Comparison of ENCODE assay signal across 19 cellular contexts in genomic region chr12:5923043-5923605, GRCh38. TPM values are rescaled to one million over a fixed set of nuclear protein-coding genes. Genes with fewer than 3 reads are reported as not detected.
"Had no signal": no experiment of that assay in that cellular context is flagged by ENCODE, and none has a peak within 500 bp of the region (broad histone marks: within the 10 kb centered on the region; RNA-seq: fewer than 3 reads in every experiment).

No MANE protein-coding gene starts in this region.

- H3K27me3 Mint-ChIP-seq: activated CD4-positive, alpha-beta T cell treated with anti-CD3 and anti-CD28 coated beads, Interleukin-2, amount 10 ng/mL, durations not matched to agents 7 days and 5 days; activated naive CD4-positive, alpha-beta T cell treated with anti-CD3 and anti-CD28 coated beads, Interleukin-2, amount 10 ng/mL, durations not matched to agents 7 days and 5 days had no signal

- H3K36me3 ChIP-seq: breast epithelium, esophagus squamous epithelium, ovary, thyroid gland had no signal

- DNase-seq: activated CD4-positive, alpha-beta T cell treated with anti-CD3 and anti-CD28 coated beads, Interleukin-2, amount 10 ng/mL, durations not matched to agents 7 days and 5 days; activated CD8-positive, alpha-beta memory T cell treated with anti-CD3 and anti-CD28 coated beads, Interleukin-2, amount 50 U/mL, for 4 hours; activated naive CD4-positive, alpha-beta T cell treated with anti-CD3 and anti-CD28 coated beads, Interleukin-2, amount 10 ng/mL, durations not matched to agents 7 days and 5 days; activated naive CD8-positive, alpha-beta T cell treated with anti-CD3 and anti-CD28 coated beads, Interleukin-2, amount 50 U/mL, for 24 hours; activated T-cell treated with anti-CD3 and anti-CD28 coated beads, Interleukin-2, amount 50 U/mL, for 4 hours; cerebellar nuclear complex; effector memory CD4-positive, alpha-beta T cell; esophagus squamous epithelium; naive B cell; ovary; spleen; stimulated activated naive B cell treated with anti-CD40 and anti-IgM and Interleukin-4, amounts not matched to agents 10 μg/mL and 1 μg/mL and 100 μg/mL, for 72 hours; thyroid gland had no signal

- H3K27me3 ChIP-seq: breast epithelium, ovary, thyroid gland had no signal

- H3K4me3 Mint-ChIP-seq: activated CD4-positive, alpha-beta T cell treated with anti-CD3 and anti-CD28 coated beads, Interleukin-2, amount 10 ng/mL, durations not matched to agents 7 days and 5 days; activated naive CD4-positive, alpha-beta T cell treated with anti-CD3 and anti-CD28 coated beads, Interleukin-2, amount 10 ng/mL, durations not matched to agents 7 days and 5 days; activated naive CD8-positive, alpha-beta T cell treated with anti-CD3 and anti-CD28 coated beads, Interleukin-2, amount 50 U/mL, for 24 hours; activated T-cell treated with anti-CD3 and anti-CD28 coated beads, Interleukin-2, amount 50 U/mL, for 4 hours; dendritic cell treated with granulocyte-macrophage colony-stimulating factor and Interleukin-4, amounts not matched to agents 40 ng/mL and 50 ng/mL, for 4 days; memory B cell; naive B cell; neural crest cell; stimulated activated naive B cell treated with anti-CD40 and anti-IgM and Interleukin-4, amounts not matched to agents 10 μg/mL and 1 μg/mL and 100 μg/mL, for 72 hours had no signal

- H3K27ac ChIP-seq: breast epithelium, esophagus squamous epithelium, ovary, spleen, thyroid gland had no signal

- H3K36me3 Mint-ChIP-seq: activated naive CD4-positive, alpha-beta T cell treated with anti-CD3 and anti-CD28 coated beads, Interleukin-2, amount 10 ng/mL, durations not matched to agents 7 days and 5 days; memory B cell; naive B cell; stimulated activated naive B cell treated with anti-CD40 and anti-IgM and Interleukin-4, amounts not matched to agents 10 μg/mL and 1 μg/mL and 100 μg/mL, for 72 hours had no signal

- H3K27ac Mint-ChIP-seq: activated CD4-positive, alpha-beta T cell treated with anti-CD3 and anti-CD28 coated beads, Interleukin-2, amount 10 ng/mL, durations not matched to agents 7 days and 5 days; activated naive CD4-positive, alpha-beta T cell treated with anti-CD3 and anti-CD28 coated beads, Interleukin-2, amount 10 ng/mL, durations not matched to agents 7 days and 5 days; activated naive CD8-positive, alpha-beta T cell treated with anti-CD3 and anti-CD28 coated beads, Interleukin-2, amount 50 U/mL, for 24 hours; dendritic cell treated with granulocyte-macrophage colony-stimulating factor and Interleukin-4, amounts not matched to agents 40 ng/mL and 50 ng/mL, for 4 days; memory B cell; naive B cell; stimulated activated naive B cell treated with anti-CD40 and anti-IgM and Interleukin-4, amounts not matched to agents 10 μg/mL and 1 μg/mL and 100 μg/mL, for 72 hours had no signal

- H3K9me3 ChIP-seq: breast epithelium, esophagus squamous epithelium, ovary, spleen, thyroid gland had no signal

- H3K4me1 ChIP-seq: breast epithelium, esophagus squamous epithelium, spleen, thyroid gland had no signal

- ATAC-seq: activated CD4-positive, CD25-positive, alpha-beta regulatory T cell treated with anti-CD3 and anti-CD28 coated beads, Interleukin-2, amount 50 U/mL, for 24 hours; activated naive CD8-positive, alpha-beta T cell treated with anti-CD3 and anti-CD28 coated beads, Interleukin-2, amount 50 U/mL, for 24 hours; activated T-cell treated with anti-CD3 and anti-CD28 coated beads, Interleukin-2, amount 50 U/mL, for 4 hours; stimulated activated naive B cell treated with anti-CD40 and anti-IgM and Interleukin-4, amounts not matched to agents 10 μg/mL and 1 μg/mL and 100 μg/mL, for 72 hours had no signal

- H3K4me1 Mint-ChIP-seq: activated CD4-positive, alpha-beta T cell treated with anti-CD3 and anti-CD28 coated beads, Interleukin-2, amount 10 ng/mL, durations not matched to agents 7 days and 5 days; activated naive CD4-positive, alpha-beta T cell treated with anti-CD3 and anti-CD28 coated beads, Interleukin-2, amount 10 ng/mL, durations not matched to agents 7 days and 5 days; activated naive CD8-positive, alpha-beta T cell treated with anti-CD3 and anti-CD28 coated beads, Interleukin-2, amount 50 U/mL, for 24 hours; memory B cell; naive B cell; stimulated activated naive B cell treated with anti-CD40 and anti-IgM and Interleukin-4, amounts not matched to agents 10 μg/mL and 1 μg/mL and 100 μg/mL, for 72 hours had no signal

- H3K4me3 ChIP-seq: breast epithelium, esophagus squamous epithelium, ovary, spleen, thyroid gland had no signal

- H3K9me3 Mint-ChIP-seq: activated CD4-positive, alpha-beta T cell treated with anti-CD3 and anti-CD28 coated beads, Interleukin-2, amount 10 ng/mL, durations not matched to agents 7 days and 5 days; activated naive CD8-positive, alpha-beta T cell treated with anti-CD3 and anti-CD28 coated beads, Interleukin-2, amount 50 U/mL, for 24 hours; activated T-cell treated with anti-CD3 and anti-CD28 coated beads, Interleukin-2, amount 50 U/mL, for 4 hours; dendritic cell treated with granulocyte-macrophage colony-stimulating factor and Interleukin-4, amounts not matched to agents 40 ng/mL and 50 ng/mL, for 4 days; memory B cell; neural crest cell; stimulated activated naive B cell treated with anti-CD40 and anti-IgM and Interleukin-4, amounts not matched to agents 10 μg/mL and 1 μg/mL and 100 μg/mL, for 72 hours had no signal

RNA-seq across cellular contexts. Expression of gene ANO2, which starts 21.9 kb away (rescaled TPM):
- total RNA-seq: activated CD4-positive, alpha-beta T cell treated with anti-CD3 and anti-CD28 coated beads, Interleukin-2, amount 10 ng/mL, durations not matched to agents 7 days and 5 days; activated T-cell treated with anti-CD3 and anti-CD28 coated beads, Interleukin-2, amount 50 U/mL, for 4 hours; T-helper 1 cell treated with Interleukin-12 subunit alpha and Interleukin-12 subunit beta and Interleukin-4 antibody, amounts not matched to agents 30 ng/mL and 1 ng/mL, for 36 hours had no signal
